1 cellular context compared by ENCODE assay signal in genomic region chr14:75301666-75302325, GRCh38.
TF ChIP-seq lines count a peak whose summit lies in the region.

No MANE protein-coding gene starts in this region.

TF ChIP-seq in K562, 482 proteins besides CTCF, POLR2A, EP300 and RAD21 (continues in another document):
- TF ChIP-seq, protein P1, sequence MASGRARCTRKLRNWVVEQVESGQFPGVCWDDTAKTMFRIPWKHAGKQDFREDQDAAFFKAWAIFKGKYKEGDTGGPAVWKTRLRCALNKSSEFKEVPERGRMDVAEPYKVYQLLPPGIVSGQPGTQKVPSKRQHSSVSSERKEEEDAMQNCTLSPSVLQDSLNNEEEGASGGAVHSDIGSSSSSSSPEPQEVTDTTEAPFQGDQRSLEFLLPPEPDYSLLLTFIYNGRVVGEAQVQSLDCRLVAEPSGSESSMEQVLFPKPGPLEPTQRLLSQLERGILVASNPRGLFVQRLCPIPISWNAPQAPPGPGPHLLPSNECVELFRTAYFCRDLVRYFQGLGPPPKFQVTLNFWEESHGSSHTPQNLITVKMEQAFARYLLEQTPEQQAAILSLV (tag; IDR thresholded peaks at IDR 0.05), result no peak
- TF ChIP-seq POU5F1 (IDR thresholded peaks at IDR 0.05; ENCODE audit: borderline replicate concordance, low read depth, low read length, partially characterized antibody) (no peak), DPF2 (IDR thresholded peaks at IDR 0.05) (peak; percentile 72), NR2C2 (CRISPR knock-in tag; IDR thresholded peaks at IDR 0.05) (peak; percentile 25; the same call in 1 of the 2 replicates), NR2C2 (tag; IDR thresholded peaks at IDR 0.05) (peak; percentile 75), CC2D1A (IDR thresholded peaks at IDR 0.05) (peak; percentile 36; the same call in 1 of the 2 replicates), PHB (CRISPR knock-in tag; IDR thresholded peaks at IDR 0.05) (no peak), ATF3 (IDR thresholded peaks at IDR 0.05) (peak; percentile 82), ATF3 (CRISPR knock-in tag; conservative IDR thresholded peaks at IDR 0.05) (no peak), NRF1 (conservative IDR thresholded peaks at IDR 0.05 in 1 of 2, IDR thresholded peaks at IDR 0.05 in 1 of 2) (peak in 1 of 2 experiments; percentile 43; a peak in 1 of 4 replicates), CEBPB (tag; IDR thresholded peaks at IDR 0.05) (0 out of 2 replicates have a peak, but pooled peaks have one; percentile 52), ETV5 (CRISPR knock-in tag; IDR thresholded peaks at IDR 0.05; ENCODE audit: low read depth) (0 out of 2 replicates have a peak, but pooled peaks have one; percentile 64), RBM14 (IDR thresholded peaks at IDR 0.05; ENCODE audit: borderline replicate concordance, insufficient read depth, low read depth, low read length) (no peak), POLR2B (IDR thresholded peaks at IDR 0.05; ENCODE audit: low read depth, partially characterized antibody) (no peak), SMARCA4 (IDR thresholded peaks at IDR 0.05) (peak; percentile 62; the same call in 1 of the 2 replicates), MTA2 (IDR thresholded peaks at IDR 0.05; ENCODE audit: low read depth) (no peak), FOXK2 (conservative IDR thresholded peaks at IDR 0.05 in 1 of 2, IDR thresholded peaks at IDR 0.05 in 1 of 2; ENCODE audit: low read depth in 2 of 2) (no peak), ZNF212 (CRISPR knock-in tag; IDR thresholded peaks at IDR 0.05) (no peak), RCOR1 (IDR thresholded peaks at IDR 0.05; ENCODE audit: borderline replicate concordance in 1 of 2, low read depth in 2 of 2, low read length in 2 of 2) (peak in 1 of 2 experiments; percentile 55; a peak in 1 of 4 replicates), CHAMP1 (IDR thresholded peaks at IDR 0.05) (0 out of 2 replicates have a peak, but pooled peaks have one; percentile 35), MTF1 (CRISPR knock-in tag; IDR thresholded peaks at IDR 0.05; ENCODE audit: borderline replicate concordance) (no peak), TRIM24 (IDR thresholded peaks at IDR 0.05) (peak; percentile 78), TEAD1 (CRISPR knock-in tag; IDR thresholded peaks at IDR 0.05) (no peak), EZH2 (IDR thresholded peaks at IDR 0.05; ENCODE audit: borderline replicate concordance, low read depth, low read length) (no peak), CTBP1 (IDR thresholded peaks at IDR 0.05; ENCODE audit: borderline replicate concordance) (0 out of 2 replicates have a peak, but pooled peaks have one; percentile 52), MGA (IDR thresholded peaks at IDR 0.05) (0 out of 2 replicates have a peak, but pooled peaks have one; percentile 32), CREM (IDR thresholded peaks at IDR 0.05; ENCODE audit: low read depth) (peak; percentile 52; the same call in 1 of the 2 replicates), PHF21A (IDR thresholded peaks at IDR 0.05; ENCODE audit: borderline replicate concordance, low read depth) (no peak), ZNF699 (CRISPR knock-in tag; IDR thresholded peaks at IDR 0.05; ENCODE audit: insufficient replicate concordance) (no peak), DACH1 (IDR thresholded peaks at IDR 0.05; ENCODE audit: partially characterized antibody) (no peak), ATF1 (CRISPR knock-in tag; IDR thresholded peaks at IDR 0.05) (no peak), ATF1 (tag; IDR thresholded peaks at IDR 0.05) (no peak), ZNF12 (CRISPR knock-in tag; IDR thresholded peaks at IDR 0.05) (no peak)
- TF ChIP-seq, protein P2, sequence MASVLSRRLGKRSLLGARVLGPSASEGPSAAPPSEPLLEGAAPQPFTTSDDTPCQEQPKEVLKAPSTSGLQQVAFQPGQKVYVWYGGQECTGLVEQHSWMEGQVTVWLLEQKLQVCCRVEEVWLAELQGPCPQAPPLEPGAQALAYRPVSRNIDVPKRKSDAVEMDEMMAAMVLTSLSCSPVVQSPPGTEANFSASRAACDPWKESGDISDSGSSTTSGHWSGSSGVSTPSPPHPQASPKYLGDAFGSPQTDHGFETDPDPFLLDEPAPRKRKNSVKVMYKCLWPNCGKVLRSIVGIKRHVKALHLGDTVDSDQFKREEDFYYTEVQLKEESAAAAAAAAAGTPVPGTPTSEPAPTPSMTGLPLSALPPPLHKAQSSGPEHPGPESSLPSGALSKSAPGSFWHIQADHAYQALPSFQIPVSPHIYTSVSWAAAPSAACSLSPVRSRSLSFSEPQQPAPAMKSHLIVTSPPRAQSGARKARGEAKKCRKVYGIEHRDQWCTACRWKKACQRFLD (CRISPR knock-in tag; IDR thresholded peaks at IDR 0.05), result no peak
- TF ChIP-seq, protein P3, sequence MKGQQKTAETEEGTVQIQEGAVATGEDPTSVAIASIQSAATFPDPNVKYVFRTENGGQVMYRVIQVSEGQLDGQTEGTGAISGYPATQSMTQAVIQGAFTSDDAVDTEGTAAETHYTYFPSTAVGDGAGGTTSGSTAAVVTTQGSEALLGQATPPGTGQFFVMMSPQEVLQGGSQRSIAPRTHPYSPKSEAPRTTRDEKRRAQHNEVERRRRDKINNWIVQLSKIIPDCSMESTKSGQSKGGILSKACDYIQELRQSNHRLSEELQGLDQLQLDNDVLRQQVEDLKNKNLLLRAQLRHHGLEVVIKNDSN (CRISPR knock-in tag; IDR thresholded peaks at IDR 0.05), result no peak
- TF ChIP-seq, protein P4, sequence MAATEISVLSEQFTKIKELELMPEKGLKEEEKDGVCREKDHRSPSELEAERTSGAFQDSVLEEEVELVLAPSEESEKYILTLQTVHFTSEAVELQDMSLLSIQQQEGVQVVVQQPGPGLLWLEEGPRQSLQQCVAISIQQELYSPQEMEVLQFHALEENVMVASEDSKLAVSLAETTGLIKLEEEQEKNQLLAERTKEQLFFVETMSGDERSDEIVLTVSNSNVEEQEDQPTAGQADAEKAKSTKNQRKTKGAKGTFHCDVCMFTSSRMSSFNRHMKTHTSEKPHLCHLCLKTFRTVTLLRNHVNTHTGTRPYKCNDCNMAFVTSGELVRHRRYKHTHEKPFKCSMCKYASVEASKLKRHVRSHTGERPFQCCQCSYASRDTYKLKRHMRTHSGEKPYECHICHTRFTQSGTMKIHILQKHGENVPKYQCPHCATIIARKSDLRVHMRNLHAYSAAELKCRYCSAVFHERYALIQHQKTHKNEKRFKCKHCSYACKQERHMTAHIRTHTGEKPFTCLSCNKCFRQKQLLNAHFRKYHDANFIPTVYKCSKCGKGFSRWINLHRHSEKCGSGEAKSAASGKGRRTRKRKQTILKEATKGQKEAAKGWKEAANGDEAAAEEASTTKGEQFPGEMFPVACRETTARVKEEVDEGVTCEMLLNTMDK (IDR thresholded peaks at IDR 0.05; ENCODE audit: borderline replicate concordance, insufficient read depth, low read depth, low read length, poor library complexity, severe bottlenecking), result no peak
- TF ChIP-seq, protein P5, sequence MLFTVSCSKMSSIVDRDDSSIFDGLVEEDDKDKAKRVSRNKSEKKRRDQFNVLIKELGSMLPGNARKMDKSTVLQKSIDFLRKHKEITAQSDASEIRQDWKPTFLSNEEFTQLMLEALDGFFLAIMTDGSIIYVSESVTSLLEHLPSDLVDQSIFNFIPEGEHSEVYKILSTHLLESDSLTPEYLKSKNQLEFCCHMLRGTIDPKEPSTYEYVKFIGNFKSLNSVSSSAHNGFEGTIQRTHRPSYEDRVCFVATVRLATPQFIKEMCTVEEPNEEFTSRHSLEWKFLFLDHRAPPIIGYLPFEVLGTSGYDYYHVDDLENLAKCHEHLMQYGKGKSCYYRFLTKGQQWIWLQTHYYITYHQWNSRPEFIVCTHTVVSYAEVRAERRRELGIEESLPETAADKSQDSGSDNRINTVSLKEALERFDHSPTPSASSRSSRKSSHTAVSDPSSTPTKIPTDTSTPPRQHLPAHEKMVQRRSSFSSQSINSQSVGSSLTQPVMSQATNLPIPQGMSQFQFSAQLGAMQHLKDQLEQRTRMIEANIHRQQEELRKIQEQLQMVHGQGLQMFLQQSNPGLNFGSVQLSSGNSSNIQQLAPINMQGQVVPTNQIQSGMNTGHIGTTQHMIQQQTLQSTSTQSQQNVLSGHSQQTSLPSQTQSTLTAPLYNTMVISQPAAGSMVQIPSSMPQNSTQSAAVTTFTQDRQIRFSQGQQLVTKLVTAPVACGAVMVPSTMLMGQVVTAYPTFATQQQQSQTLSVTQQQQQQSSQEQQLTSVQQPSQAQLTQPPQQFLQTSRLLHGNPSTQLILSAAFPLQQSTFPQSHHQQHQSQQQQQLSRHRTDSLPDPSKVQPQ (CRISPR knock-in tag; IDR thresholded peaks at IDR 0.05; ENCODE audit: borderline replicate concordance), result no peak
